1 cellular context compared by ENCODE assay signal in genomic region chr19:32350492-32350891, GRCh38.
TF ChIP-seq lines count a peak whose summit lies in the region.

No MANE protein-coding gene starts in this region.

TF ChIP-seq in HepG2, 621 proteins besides CTCF, POLR2A, EP300 and RAD21 (continued from another document):
- no peak for TF ChIP-seq HNF1A (IDR thresholded peaks at IDR 0.05; ENCODE audit: low read depth)
- TF ChIP-seq HNF1A (CRISPR knock-in tag; IDR thresholded peaks at IDR 0.05; ENCODE audit: borderline replicate concordance) = no peak
- TF ChIP-seq RELA (CRISPR knock-in tag; IDR thresholded peaks at IDR 0.05) = no peak
- TF ChIP-seq KDM6A (CRISPR knock-in tag; IDR thresholded peaks at IDR 0.05; ENCODE audit: low read depth) = 0 out of 2 replicates have a peak, but pooled peaks have one; percentile 10
- peak; percentile 76; the same call in 1 of the 2 replicates for TF ChIP-seq PPARG (CRISPR knock-in tag; conservative IDR thresholded peaks at IDR 0.05)
- 0 out of 2 replicates have a peak, but pooled peaks have one; percentile 10 for TF ChIP-seq TCF7 (IDR thresholded peaks at IDR 0.05; ENCODE audit: low read depth)
- TF ChIP-seq RARA (CRISPR knock-in tag; IDR thresholded peaks at IDR 0.05) = peak; percentile 57; the same call in 1 of the 2 replicates
- TF ChIP-seq SIX1 (CRISPR knock-in tag; IDR thresholded peaks at IDR 0.05; ENCODE audit: borderline replicate concordance) = peak; percentile 68; the same call in 1 of the 2 replicates
- TF ChIP-seq TBX3 (IDR thresholded peaks at IDR 0.05; ENCODE audit: borderline replicate concordance) = peak; percentile 90; the same call in 1 of the 2 replicates
- TF ChIP-seq GATAD2A (CRISPR knock-in tag; IDR thresholded peaks at IDR 0.05) = peak; percentile 73
- TF ChIP-seq CEBPG (CRISPR knock-in tag; IDR thresholded peaks at IDR 0.05) = peak; percentile 41
- no peak for TF ChIP-seq ZNF468 (CRISPR knock-in tag; IDR thresholded peaks at IDR 0.05)
- peak; percentile 40; the same call in 1 of the 2 replicates for TF ChIP-seq HMG20A (CRISPR knock-in tag; IDR thresholded peaks at IDR 0.05; ENCODE audit: borderline replicate concordance)
- 0 out of 2 replicates have a peak, but pooled peaks have one; percentile 75 for TF ChIP-seq SIX4 (CRISPR knock-in tag; IDR thresholded peaks at IDR 0.05)
- peak; percentile 76 for TF ChIP-seq NR2F2 (IDR thresholded peaks at IDR 0.05; ENCODE audit: borderline replicate concordance, low read depth)
- no peak for TF ChIP-seq FOXA1 (IDR thresholded peaks at IDR 0.05)
- TF ChIP-seq FOXA1 (CRISPR knock-in tag; IDR thresholded peaks at IDR 0.05) = peak; percentile 62; the same call in 1 of the 2 replicates
- TF ChIP-seq NR2F6 (IDR thresholded peaks at IDR 0.05) = peak; percentile 80
- TF ChIP-seq NR2F6 (CRISPR knock-in tag; IDR thresholded peaks at IDR 0.05) = peak; percentile 82
- TF ChIP-seq, protein P1, sequence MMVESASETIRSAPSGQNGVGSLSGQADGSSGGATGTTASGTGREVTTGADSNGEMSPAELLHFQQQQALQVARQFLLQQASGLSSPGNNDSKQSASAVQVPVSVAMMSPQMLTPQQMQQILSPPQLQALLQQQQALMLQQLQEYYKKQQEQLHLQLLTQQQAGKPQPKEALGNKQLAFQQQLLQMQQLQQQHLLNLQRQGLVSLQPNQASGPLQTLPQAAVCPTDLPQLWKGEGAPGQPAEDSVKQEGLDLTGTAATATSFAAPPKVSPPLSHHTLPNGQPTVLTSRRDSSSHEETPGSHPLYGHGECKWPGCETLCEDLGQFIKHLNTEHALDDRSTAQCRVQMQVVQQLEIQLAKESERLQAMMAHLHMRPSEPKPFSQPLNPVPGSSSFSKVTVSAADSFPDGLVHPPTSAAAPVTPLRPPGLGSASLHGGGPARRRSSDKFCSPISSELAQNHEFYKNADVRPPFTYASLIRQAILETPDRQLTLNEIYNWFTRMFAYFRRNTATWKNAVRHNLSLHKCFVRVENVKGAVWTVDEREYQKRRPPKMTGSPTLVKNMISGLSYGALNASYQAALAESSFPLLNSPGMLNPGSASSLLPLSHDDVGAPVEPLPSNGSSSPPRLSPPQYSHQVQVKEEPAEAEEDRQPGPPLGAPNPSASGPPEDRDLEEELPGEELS (CRISPR knock-in tag; IDR thresholded peaks at IDR 0.05) = 0 out of 2 replicates have a peak, but pooled peaks have one; percentile 11
- TF ChIP-seq PAXIP1 (CRISPR knock-in tag; conservative IDR thresholded peaks at IDR 0.05) = peak; percentile 56
- TF ChIP-seq SOX13 (IDR thresholded peaks at IDR 0.05) = no peak
- peak in 1 of 2 experiments; percentile 55; a peak in 1 of 4 replicates for TF ChIP-seq SOX13 (CRISPR knock-in tag; conservative IDR thresholded peaks at IDR 0.05 in 1 of 2, IDR thresholded peaks at IDR 0.05 in 1 of 2)
- TF ChIP-seq TBX2 (CRISPR knock-in tag; IDR thresholded peaks at IDR 0.05; ENCODE audit: borderline replicate concordance) = peak; percentile 79
- 0 out of 2 replicates have a peak, but pooled peaks have one; percentile 22 for TF ChIP-seq POGZ (CRISPR knock-in tag; IDR thresholded peaks at IDR 0.05)
- peak; percentile 57; the same call in 1 of the 2 replicates for TF ChIP-seq BCL6 (CRISPR knock-in tag; IDR thresholded peaks at IDR 0.05)
- TF ChIP-seq ZBTB20 (CRISPR knock-in tag; IDR thresholded peaks at IDR 0.05; ENCODE audit: borderline replicate concordance, low read depth) = peak; percentile 58; the same call in 1 of the 2 replicates
